8 cellular contexts compared by ENCODE assay signal in the genomic region with DNA sequence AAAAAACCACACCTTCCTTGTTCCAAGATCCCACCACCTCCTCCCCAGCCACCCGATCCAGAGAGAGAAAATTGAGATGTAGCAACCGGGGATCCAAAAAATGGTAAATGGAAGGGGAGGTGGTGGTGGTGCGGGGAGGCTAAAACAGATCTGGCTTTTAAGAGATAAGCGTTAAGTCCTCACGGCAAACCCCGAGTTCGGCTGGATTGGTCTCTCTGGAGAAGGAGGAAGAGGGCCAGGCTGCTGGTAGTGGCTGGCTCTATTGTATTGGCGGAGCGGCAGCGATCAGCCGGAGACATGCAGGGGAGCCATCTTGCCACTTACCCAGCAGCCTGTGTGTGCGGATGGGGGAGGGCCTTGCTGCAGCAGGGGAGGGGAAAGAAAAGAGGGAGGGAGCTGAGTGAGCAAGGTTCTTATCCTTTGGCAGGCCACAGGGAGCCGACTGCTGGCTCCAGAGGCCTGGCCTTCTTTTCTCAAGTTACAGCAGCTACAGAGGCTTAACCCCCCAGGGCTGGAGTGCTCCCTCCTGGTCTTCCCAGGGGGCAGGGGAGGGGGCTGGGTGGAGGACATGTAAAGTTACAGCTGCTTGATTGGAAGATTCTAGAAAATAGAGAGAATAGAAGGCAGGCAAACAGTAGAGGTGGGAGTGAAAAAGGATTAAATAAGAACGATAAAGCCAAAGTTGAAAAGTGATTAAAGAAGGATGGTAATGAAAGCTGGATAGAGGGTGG. TPM values are rescaled to one million over a fixed set of nuclear protein-coding genes. Genes with fewer than 3 reads are reported as not detected.
DNase-seq lines count a peak whose midpoint lies in the region; ATAC-seq, FAIRE-seq and TF ChIP-seq lines count a peak whose summit lies in the region.

No MANE protein-coding gene starts in this region.

- H3K4me3 ChIP-seq in MM.1S (ENCODE audit: low read length) (peak overlapping the region; percentile 78), pancreas (peak overlapping the region; percentile 29 to 63 (median 35)), transverse colon (peak overlapping the region; percentile 13 to 57 (median 51))

- H3K4me2 ChIP-seq in MM.1S (ENCODE audit: low read depth, low read length): peak overlapping the region; percentile 72; the same call in 1 of the 2 replicates

- peaks cover 26% of the 10 kb centered on the region for H3K79me2 ChIP-seq in MM.1S (ENCODE audit: low read length)

- no peaks in the 10 kb centered on the region for H3K9me3 ChIP-seq in MM.1S (replicated peaks; ENCODE audit: insufficient read depth, low read length)
- no peaks in the 10 kb centered on the region for H3K9me3 ChIP-seq in pancreas
- H3K9me3 ChIP-seq in transverse colon: no peaks in the 10 kb centered on the region

- peak overlapping the region; percentile 83 for H3K9ac ChIP-seq in MM.1S (ENCODE audit: low read length)

- peaks cover 7% of the 10 kb centered on the region; the same call in 1 of the 2 replicates for H3K4me1 ChIP-seq in MM.1S (ENCODE audit: low read length)
- peaks cover 16 to 23% (median 19%) of the 10 kb centered on the region in 3 donors for H3K4me1 ChIP-seq in pancreas
- peaks cover 10 to 48% (median 28%) of the 10 kb centered on the region in 4 donors for H3K4me1 ChIP-seq in transverse colon

- peak; percentile 89 to 96 (median 94) for ATAC-seq in pancreas

- H4K20me1 ChIP-seq in MM.1S (ENCODE audit: insufficient read depth, low read length): no peaks in the 10 kb centered on the region

- peak; percentile 36 for TF ChIP-seq POLR2A in transverse colon (IDR thresholded peaks at IDR 0.05)

- H3K9me2 ChIP-seq in MM.1S (replicated peaks; ENCODE audit: insufficient read depth, low read length): no peaks in the 10 kb centered on the region

- intact Hi-C loops in pancreas (cut with DNase I) (no loop called here), transverse colon (cut with DNase I; ENCODE audit: low total_unique reads) (no loop called here)

- H2AFZ ChIP-seq in MM.1S (ENCODE audit: low read length): peak overlapping the region; percentile 51; the same call in 1 of the 2 replicates

- H3F3A ChIP-seq in MM.1S (ENCODE audit: insufficient read depth, low read length): no peaks in the 10 kb centered on the region

- no peak for TF ChIP-seq EP300 in transverse colon (IDR thresholded peaks at IDR 0.05; ENCODE audit: low read depth)

- in situ Hi-C loops in transverse colon (cut with MboI; ENCODE audit: low pct_ligation_motif_present in 1 of 4, low pct_unique_long_range_greater_than_20kb in 1 of 4, low sequenced_read_pairs in 3 of 4): no loop called here

- peak; percentile 92 for DNase-seq in EL
- peak; percentile 93 for DNase-seq in H4 (ENCODE audit: low spot score)
- peak; percentile 60 for DNase-seq in MM.1S
- peak; percentile 66 for DNase-seq in activated T-helper 9 cell treated with anti-CD3 and anti-CD28 coated beads, Interleukin-2, amount 50 U/mL, for 16 hours (ENCODE audit: low read depth)
- DNase-seq in globus pallidus (ENCODE audit: low spot score): peak; percentile 89
- DNase-seq in pancreas: peak; percentile 83 to 92 (median 86)
- peak; percentile 85 for DNase-seq in transverse colon
- DNase-seq in NOMO-1 treated with DMSO at 0.1 percent for 48 hours (lab: John Stamatoyannopoulos, UW; ENCODE audit: unreplicated experiment): no peak

- H3K27ac ChIP-seq in MM.1S (ENCODE audit: low read length) (peak overlapping the region; percentile 10; the same call in 1 of the 2 replicates), pancreas (peak overlapping the region; percentile 14 to 75 (median 52)), transverse colon (peak overlapping the region; percentile 73 to 90 (median 82))

- H3K36me3 ChIP-seq in MM.1S (replicated peaks; ENCODE audit: insufficient read depth, low read length): no peaks in the 10 kb centered on the region; the same call in 1 of the 2 replicates
- peaks cover 1 to 41% (median 11%) of the 10 kb centered on the region in 3 donors for H3K36me3 ChIP-seq in pancreas
- peaks cover 0 to 55% (median 19%) of the 10 kb centered on the region in 4 donors for H3K36me3 ChIP-seq in transverse colon

- no peaks in the 10 kb centered on the region for H3K27me3 ChIP-seq in MM.1S (replicated peaks; ENCODE audit: insufficient read depth, low read length)
- H3K27me3 ChIP-seq in pancreas: no peaks in the 10 kb centered on the region
- H3K27me3 ChIP-seq in transverse colon: no peaks in the 10 kb centered on the region

- FAIRE-seq in pancreas (lab: Jason Lieb, UNC): no peak

- no peak for TF ChIP-seq CTCF in MM.1S (IDR thresholded peaks at IDR 0.05; ENCODE audit: low read length)
- TF ChIP-seq CTCF in pancreas (IDR thresholded peaks at IDR 0.05): no peak
- no peak for TF ChIP-seq CTCF in transverse colon (IDR thresholded peaks at IDR 0.05)

- 0 to 1% methylated on average over 14 of the region's 14 CpGs for WGBS in pancreas, 2 donors
- 0 to 2% methylated on average over 2 to 13 of the region's 14 CpGs for WGBS in transverse colon (ENCODE audit: low coverage in 1 of 2), 2 donors

RNA-seq across cellular contexts. Expression of gene CDH24, which starts 14.1 kb away (rescaled TPM):
- total RNA-seq in H4 (2014; rRNA removed; shearing (Covaris generic)): 2.9 and 3.3 TPM in 2 replicates
- total RNA-seq in pancreas: 1 to 10 TPM in 5 of 6 donors, under 1 TPM in 1; 0.91 to 3.4 (median 1.3) TPM
- 10 to 100 TPM in 1 of 2 donors, 1 to 10 TPM in 1; 9.6 to 11.8 TPM for polyA plus RNA-seq in pancreas
- 1 to 10 TPM; 1.2 to 6.0 (median 4.2) TPM for total RNA-seq in transverse colon

RNA-seq across cellular contexts. Expression of gene ACIN1, which starts 23.5 kb away (rescaled TPM):
- 37.3 and 43.9 TPM in 2 replicates for total RNA-seq in H4 (2014; rRNA removed; shearing (Covaris generic))
- total RNA-seq in pancreas (100 to 1,000 TPM in 1 of 6 donors, 10 to 100 TPM in 5; 43.1 to 106 (median 55.9) TPM), transverse colon (100 to 1,000 TPM; 137 to 303 (median 222) TPM)
- 100 to 1,000 TPM; 134 to 152 TPM for polyA plus RNA-seq in pancreas

RNA-seq across cellular contexts. Expression of gene C14orf119, which starts 23.9 kb away (rescaled TPM):
- total RNA-seq in H4 (2014; rRNA removed; shearing (Covaris generic)): 71.4 and 93.4 TPM in 2 replicates
- 10 to 100 TPM in 4 of 6 donors, 1 to 10 TPM in 2; 7.5 to 22.7 (median 13.6) TPM for total RNA-seq in pancreas
- polyA plus RNA-seq in pancreas: 10 to 100 TPM; 10.4 to 20.8 TPM
- total RNA-seq in transverse colon: 10 to 100 TPM in 3 of 4 donors, 1 to 10 TPM in 1; 3.6 to 33.7 (median 32.0) TPM

RNA-seq across cellular contexts. Expression of gene PSMB11, which starts 29.4 kb away (rescaled TPM):
- not detected in 2 replicates for total RNA-seq in H4 (2014; rRNA removed; shearing (Covaris generic))
- total RNA-seq in pancreas (not detected), transverse colon (not detected)
- under 1 TPM in 1 of 2 donors, not detected in 1; 0.05 TPM for polyA plus RNA-seq in pancreas

RNA-seq across cellular contexts. Expression of gene CIROP, which starts 33.4 kb away (rescaled TPM):
- total RNA-seq in H4 (2014; rRNA removed; shearing (Covaris generic)): not detected in 2 replicates
- total RNA-seq in pancreas (not detected), transverse colon (not detected)
- not detected for polyA plus RNA-seq in pancreas

Comparison
In these comparisons a context has a peak if more than half of its experiments do, and no peak if none do; other contexts are left out.
1. H3K27ac ChIP-seq: peak in every context shown above with its lines; median percentile 82 in transverse colon; 52 in pancreas; 10 in MM.1S.